ENCODE assay signal across 8 cellular contexts in the genomic region with DNA sequence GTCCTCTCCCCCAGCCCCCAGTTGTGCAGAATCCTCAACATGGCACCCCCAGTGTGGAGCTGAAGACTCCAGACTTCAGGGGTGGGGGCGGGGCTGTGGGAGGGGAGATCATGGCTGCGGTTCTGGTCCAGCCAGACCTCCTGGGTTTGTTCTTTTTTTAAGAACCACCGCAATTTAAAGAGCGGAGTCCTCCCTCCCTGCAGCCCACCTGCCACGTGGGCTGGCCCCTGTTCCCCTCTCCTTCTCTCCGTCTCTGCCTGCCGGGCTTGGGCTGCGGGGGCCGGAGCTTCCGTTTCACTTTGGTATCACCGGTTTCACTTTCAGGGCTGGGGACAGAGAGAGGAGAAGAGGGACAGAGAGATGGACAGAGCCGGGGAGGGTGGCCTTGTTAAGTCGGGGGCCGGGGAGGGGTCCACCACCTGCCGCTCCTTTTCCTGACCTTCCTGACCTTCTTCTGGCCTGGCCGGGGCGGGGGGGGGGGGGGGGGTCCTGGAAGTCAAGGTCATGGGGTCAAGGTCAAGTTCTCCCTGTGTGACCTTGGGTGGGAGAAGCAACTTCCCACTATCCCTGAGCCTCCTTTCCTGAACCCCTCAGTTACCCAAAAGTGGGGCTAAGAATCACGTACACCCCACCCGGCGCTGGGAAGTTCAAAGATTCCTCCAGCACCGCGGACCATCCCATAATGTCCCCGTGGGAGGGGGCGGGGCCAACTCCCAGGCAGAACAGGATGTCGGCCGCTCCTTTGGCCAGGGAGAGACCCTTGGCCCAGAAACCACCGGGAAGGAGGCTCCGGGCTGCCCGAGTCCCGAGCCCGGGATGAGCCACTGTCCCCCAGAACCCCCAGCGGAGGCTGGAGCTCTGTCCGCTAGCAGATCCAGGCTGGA. TPM values are rescaled to one million over a fixed set of nuclear protein-coding genes. Genes with fewer than 3 reads are reported as not detected.
DNase-seq lines count a peak whose midpoint lies in the region; ATAC-seq and TF ChIP-seq lines count a peak whose summit lies in the region.

No MANE protein-coding gene starts in this region.

- H3K27me3 ChIP-seq in GM06990 (replicated peaks; ENCODE audit: control insufficient read depth, insufficient read depth, low read length) (no peaks in the 10 kb centered on the region), kidney epithelial cell (ENCODE audit: control insufficient read depth, insufficient read depth, low read length) (no peaks in the 10 kb centered on the region)

- no peaks in the 10 kb centered on the region for H3K9me3 Mint-ChIP-seq in activated naive CD8-positive, alpha-beta T cell treated with anti-CD3 and anti-CD28 coated beads, Interleukin-2, amount 50 U/mL, for 24 hours
- H3K9me3 Mint-ChIP-seq in stimulated activated effector memory CD8-positive, alpha-beta T cell treated with anti-CD3 and anti-CD28 coated beads, Interleukin-12 subunit alpha, Interleukin-12 subunit beta, amount 100 ng/mL, for 72 hours: no peaks in the 10 kb centered on the region

- peaks cover 1% of the 10 kb centered on the region for H3K36me3 Mint-ChIP-seq in activated naive CD8-positive, alpha-beta T cell treated with anti-CD3 and anti-CD28 coated beads, Interleukin-2, amount 50 U/mL, for 24 hours (ENCODE audit: low read depth)
- peaks cover 7% of the 10 kb centered on the region for H3K36me3 Mint-ChIP-seq in stimulated activated effector memory CD8-positive, alpha-beta T cell treated with anti-CD3 and anti-CD28 coated beads, Interleukin-12 subunit alpha, Interleukin-12 subunit beta, amount 100 ng/mL, for 72 hours

- no peaks in the 10 kb centered on the region for H3K36me3 ChIP-seq in GM06990 (ENCODE audit: control insufficient read depth, insufficient read depth, low read length)
- no peaks in the 10 kb centered on the region for H3K36me3 ChIP-seq in kidney epithelial cell (ENCODE audit: control insufficient read depth, insufficient read depth, low read length)

- H3K27me3 Mint-ChIP-seq in activated naive CD8-positive, alpha-beta T cell treated with anti-CD3 and anti-CD28 coated beads, Interleukin-2, amount 50 U/mL, for 24 hours: no peaks in the 10 kb centered on the region

- peak overlapping the region; percentile 52 for H3K4me3 ChIP-seq in GM06990 (replicated peaks; ENCODE audit: low read depth, low read length)
- peak overlapping the region; percentile 36 for H3K4me3 ChIP-seq in kidney epithelial cell (ENCODE audit: low read depth, low read length)

- no peak for TF ChIP-seq CTCF in GM06990 (IDR thresholded peaks at IDR 0.05; ENCODE audit: insufficient read depth, low read length, poor library complexity, severe bottlenecking)
- TF ChIP-seq CTCF in kidney epithelial cell (IDR thresholded peaks at IDR 0.05; ENCODE audit: insufficient read depth, low read length, poor library complexity, severe bottlenecking): no peak

- H3K4me1 Mint-ChIP-seq in activated naive CD8-positive, alpha-beta T cell treated with anti-CD3 and anti-CD28 coated beads, Interleukin-2, amount 50 U/mL, for 24 hours: peaks cover 43% of the 10 kb centered on the region
- H3K4me1 Mint-ChIP-seq in stimulated activated effector memory CD8-positive, alpha-beta T cell treated with anti-CD3 and anti-CD28 coated beads, Interleukin-12 subunit alpha, Interleukin-12 subunit beta, amount 100 ng/mL, for 72 hours: peaks cover 45% of the 10 kb centered on the region

- DNase-seq in GM06990 (ENCODE audit: extremely low read depth, insufficient read length) (peak; percentile 66), NCI-H69 (lab: John Stamatoyannopoulos, UW) (peak; percentile 57), kidney epithelial cell (ENCODE audit: low read depth) (no peak)
- DNase-seq in activated naive CD8-positive, alpha-beta T cell treated with anti-CD3 and anti-CD28 coated beads, Interleukin-2, amount 50 U/mL, for 24 hours: peak; percentile 75
- DNase-seq in stimulated activated effector memory CD8-positive, alpha-beta T cell treated with anti-CD3 and anti-CD28 coated beads, Interleukin-12 subunit alpha, Interleukin-12 subunit beta, amount 100 ng/mL, for 72 hours (ENCODE audit: low spot score in 2 of 2): peak in 1 of 2 donors; percentile 71

- ATAC-seq in activated naive CD8-positive, alpha-beta T cell treated with anti-CD3 and anti-CD28 coated beads, Interleukin-2, amount 50 U/mL, for 24 hours: peak; percentile 66
- ATAC-seq in stimulated activated effector memory CD8-positive, alpha-beta T cell treated with anti-CD3 and anti-CD28 coated beads, Interleukin-12 subunit alpha, Interleukin-12 subunit beta, amount 100 ng/mL, for 72 hours: peak; percentile 52
- ATAC-seq in HG02571 (IDR thresholded peaks at IDR 0.05; ENCODE audit: unreplicated experiment) (no peak), GM19467 (IDR thresholded peaks at IDR 0.05; ENCODE audit: unreplicated experiment) (no peak), GM21423 (IDR thresholded peaks at IDR 0.05; ENCODE audit: unreplicated experiment) (no peak)

- H3K4me3 Mint-ChIP-seq in activated naive CD8-positive, alpha-beta T cell treated with anti-CD3 and anti-CD28 coated beads, Interleukin-2, amount 50 U/mL, for 24 hours: peak overlapping the region; percentile 64
- H3K4me3 Mint-ChIP-seq in stimulated activated effector memory CD8-positive, alpha-beta T cell treated with anti-CD3 and anti-CD28 coated beads, Interleukin-12 subunit alpha, Interleukin-12 subunit beta, amount 100 ng/mL, for 72 hours: peak overlapping the region; percentile 68

- peak overlapping the region; percentile 79 for H3K27ac Mint-ChIP-seq in activated naive CD8-positive, alpha-beta T cell treated with anti-CD3 and anti-CD28 coated beads, Interleukin-2, amount 50 U/mL, for 24 hours
- H3K27ac Mint-ChIP-seq in stimulated activated effector memory CD8-positive, alpha-beta T cell treated with anti-CD3 and anti-CD28 coated beads, Interleukin-12 subunit alpha, Interleukin-12 subunit beta, amount 100 ng/mL, for 72 hours: peak overlapping the region; percentile 85

RNA-seq across cellular contexts. Expression of a gene that starts 11.3 kb away (rescaled TPM):
- total RNA-seq in kidney epithelial cell: 39.9 and 43.3 TPM in 2 replicates

RNA-seq across cellular contexts. Expression of a gene that starts 45.9 kb away (rescaled TPM):
- total RNA-seq in kidney epithelial cell: 198 and 249 TPM in 2 replicates

Comparison
In these comparisons a context has a peak if more than half of its experiments do, and no peak if none do; other contexts are left out.
1. ATAC-seq: peak in activated naive CD8-positive, alpha-beta T cell treated with anti-CD3 and anti-CD28 coated beads, Interleukin-2, amount 50 U/mL, for 24 hours (single experiment) and stimulated activated effector memory CD8-positive, alpha-beta T cell treated with anti-CD3 and anti-CD28 coated beads, Interleukin-12 subunit alpha, Interleukin-12 subunit beta, amount 100 ng/mL, for 72 hours (single experiment); none in HG02571 (single experiment), GM19467 (single experiment) and GM21423 (single experiment).